14 cellular contexts compared by ENCODE assay signal in the genomic region with DNA sequence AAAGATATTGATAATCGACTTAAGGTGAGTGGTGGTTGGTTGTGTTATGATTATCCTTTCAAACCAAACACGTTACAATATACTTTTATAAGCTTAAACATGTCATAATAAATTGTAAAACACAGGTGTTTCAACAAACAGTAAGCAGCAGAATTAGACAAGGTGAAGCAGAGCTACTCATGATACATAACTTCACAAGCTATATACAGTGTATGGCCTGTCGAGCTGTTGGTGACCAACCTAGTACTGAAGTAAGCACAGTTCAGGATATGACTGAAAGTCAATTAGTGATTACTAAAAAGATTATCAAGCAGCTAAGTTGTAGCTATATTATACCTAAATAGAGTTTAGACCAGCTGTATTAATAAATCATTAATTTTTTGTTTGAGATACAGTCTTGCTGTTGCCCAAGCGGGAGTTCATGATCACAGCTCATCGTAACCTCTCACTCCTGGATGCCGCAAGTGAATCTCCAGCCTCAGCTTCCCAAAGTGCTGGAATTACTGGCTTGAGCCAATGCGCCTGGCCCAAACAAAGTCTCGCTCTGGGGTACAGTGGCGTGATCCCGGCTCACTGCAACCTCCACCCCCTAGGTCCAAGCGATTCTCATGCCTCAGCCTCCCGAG.
DNase-seq lines count a peak whose midpoint lies in the region; ATAC-seq, FAIRE-seq and TF ChIP-seq lines count a peak whose summit lies in the region.
"Had no signal": no experiment of that assay in that cellular context is flagged by ENCODE, and none has a peak within 500 bp of the region (broad histone marks: within the 10 kb centered on the region; RNA-seq: fewer than 3 reads in every experiment).

No MANE protein-coding gene starts in this region.

- BruUV-seq in HepG2 (replicated peaks; lab: Mats Ljungman, UMichigan) (no TSS peak), A673 (replicated peaks; lab: Mats Ljungman, UMichigan) (no TSS peak)

- TF ChIP-seq EP300 in HepG2 (IDR thresholded peaks at IDR 0.05; ENCODE audit: low read depth in 2 of 2, low read length in 2 of 2), result no peak
- TF ChIP-seq EP300 in HepG2 (CRISPR knock-in tag; IDR thresholded peaks at IDR 0.05; ENCODE audit: borderline replicate concordance), result no peak
- no peak for TF ChIP-seq EP300 in transverse colon (IDR thresholded peaks at IDR 0.05; ENCODE audit: low read depth)

- no peaks in the 10 kb centered on the region for H4K20me1 ChIP-seq in HepG2 (ENCODE audit: insufficient read depth, low read length)

- 69% methylated on average over 4 of the region's 12 CpGs for WGBS in right lobe of liver (ENCODE audit: insufficient coverage, low coverage, low lambda C conversion rate, missing lambda C conversion rate)
- 99% methylated on average over 12 of the region's 12 CpGs for WGBS in HepG2 (ENCODE audit: low lambda C conversion rate)
- 28 to 85% methylated on average over 2 to 12 of the region's 12 CpGs for WGBS in transverse colon (ENCODE audit: low coverage in 1 of 2), 2 donors

- POLR2A ChIA-PET in HepG2 (lab: Yijun Ruan, JAX) (no interaction called here), A673 (lab: Charles Lee; ENCODE audit: low non-redundant PET) (no interaction called here)

- H3K9me3 ChIP-seq in right lobe of liver, result no peaks in the 10 kb centered on the region
- no peaks in the 10 kb centered on the region for H3K9me3 ChIP-seq in HepG2 (ENCODE audit: low read length)
- H3K9me3 ChIP-seq in transverse colon, result no peaks in the 10 kb centered on the region
- no peaks in the 10 kb centered on the region for H3K9me3 ChIP-seq in A673 (ENCODE audit: low read depth, low read length, poor library complexity, severe bottlenecking)

- H3K4me3 Mint-ChIP-seq in activated T-helper 17 cell treated with anti-CD3 and anti-CD28 coated beads, Interleukin-2, amount 50 U/mL, for 72 hours, result no peak overlapping the region
- H3K4me3 Mint-ChIP-seq: CD4-positive, CD25-positive, alpha-beta regulatory T cell; H9 had no signal

- no peaks in the 10 kb centered on the region for H3K27me3 Mint-ChIP-seq in activated T-helper 17 cell treated with anti-CD3 and anti-CD28 coated beads, Interleukin-2, amount 50 U/mL, for 72 hours
- H3K27me3 Mint-ChIP-seq: CD4-positive, CD25-positive, alpha-beta regulatory T cell had no signal

- in situ Hi-C loops in HepG2 (cut with HindIII; ENCODE audit: extremely low pct_ligation_motif_present, low pct_unique_long_range_greater_than_20kb) (no loop called here), transverse colon (cut with MboI; ENCODE audit: low pct_ligation_motif_present in 1 of 4, low pct_unique_long_range_greater_than_20kb in 1 of 4, low sequenced_read_pairs in 3 of 4) (no loop called here)

- intact Hi-C loops in right lobe of liver (cut with DNase I) (no loop called here), HepG2 (cut with micrococcal nuclease; ENCODE audit: unreplicated experiment) (no loop called here), left colon (cut with DNase I, micrococcal nuclease) (no loop called here), transverse colon (cut with DNase I; ENCODE audit: low total_unique reads) (no loop called here), A673 (cut with micrococcal nuclease; ENCODE audit: unreplicated experiment) (no loop called here)

- no peaks in the 10 kb centered on the region for H3K36me3 ChIP-seq in right lobe of liver
- H3K36me3 ChIP-seq in HepG2 (replicated peaks in 1 of 2; ENCODE audit: control insufficient read depth in 1 of 2, insufficient read depth in 2 of 2, low read length in 2 of 2), result no peaks in the 10 kb centered on the region
- no peaks in the 10 kb centered on the region for H3K36me3 ChIP-seq in transverse colon
- no peaks in the 10 kb centered on the region for H3K36me3 ChIP-seq in A673 (ENCODE audit: insufficient read depth, low read length, poor library complexity, severe bottlenecking)

- H2AFZ ChIP-seq in HepG2 (ENCODE audit: low read length), result no peak overlapping the region

- TF ChIP-seq POLR2A in right lobe of liver (IDR thresholded peaks at IDR 0.05) (no peak), HepG2 (IDR thresholded peaks at IDR 0.05; ENCODE audit: insufficient read depth in 1 of 2, low read depth in 2 of 2, low read length in 2 of 2) (no peak), transverse colon (IDR thresholded peaks at IDR 0.05) (no peak)

- CTCF ChIA-PET in HepG2 (lab: Yijun Ruan, JAX; ENCODE audit: low intra/inter-chr PET ratio, low total read pairs), result no interaction called here
- CTCF ChIA-PET in A673 (lab: Charles Lee), result no interaction called here

- H3K27ac Mint-ChIP-seq in activated T-helper 17 cell treated with anti-CD3 and anti-CD28 coated beads, Interleukin-2, amount 50 U/mL, for 72 hours, result peak overlapping the region; percentile 45

- no peak for TF ChIP-seq RAD21 in HepG2 (CRISPR knock-in tag; IDR thresholded peaks at IDR 0.05)

- H3K27ac ChIP-seq in right lobe of liver (no peak overlapping the region), HepG2 (ENCODE audit: extremely low read length, insufficient read depth, low read length) (no peak overlapping the region), transverse colon (peak overlapping the region in 3 of 4 donors; percentile 37 to 73 (median 41)), A673 (ENCODE audit: low read depth, low read length, poor library complexity, severe bottlenecking) (no peak overlapping the region)
- H3K27ac ChIP-seq: BLaER1 had no signal

- no peaks in the 10 kb centered on the region for H3K36me3 Mint-ChIP-seq in activated T-helper 17 cell treated with anti-CD3 and anti-CD28 coated beads, Interleukin-2, amount 50 U/mL, for 72 hours (ENCODE audit: low read depth)

- H3K4me1 Mint-ChIP-seq in activated T-helper 17 cell treated with anti-CD3 and anti-CD28 coated beads, Interleukin-2, amount 50 U/mL, for 72 hours, result peaks cover 9% of the 10 kb centered on the region

- no peak for FAIRE-seq in HepG2 (lab: Jason Lieb, UNC)

- no peak overlapping the region for H3K9ac ChIP-seq in HepG2 (ENCODE audit: insufficient read depth, low read depth, low read length)
- H3K9ac ChIP-seq: BLaER1 had no signal

- H3K4me1 ChIP-seq in right lobe of liver, result peaks cover 0 to 10% (median 0%) of the 10 kb centered on the region in 4 donors
- H3K4me1 ChIP-seq in HepG2 (ENCODE audit: insufficient read depth, low read length), result peaks cover 57% of the 10 kb centered on the region
- H3K4me1 ChIP-seq in transverse colon, result peaks cover 3 to 36% (median 19%) of the 10 kb centered on the region in 4 donors
- peaks cover 6% of the 10 kb centered on the region for H3K4me1 ChIP-seq in A673 (ENCODE audit: insufficient read depth, low read length, poor library complexity, severe bottlenecking)
- H3K4me1 ChIP-seq: BLaER1 had no signal

- ATAC-seq in right lobe of liver (peak; percentile 36 to 74 (median 51)), HepG2 (no peak; the same call in 2 of the 3 replicates), left colon (peak; percentile 67)
- no peak for ATAC-seq in activated T-helper 17 cell treated with anti-CD3 and anti-CD28 coated beads, Interleukin-2, amount 50 U/mL, for 72 hours (replicated peaks)

- H3K27me3 ChIP-seq in right lobe of liver, result no peaks in the 10 kb centered on the region
- H3K27me3 ChIP-seq in HepG2 (ENCODE audit: control insufficient read depth in 1 of 2, insufficient read depth in 2 of 2, low read length in 2 of 2), result no peaks in the 10 kb centered on the region
- no peaks in the 10 kb centered on the region for H3K27me3 ChIP-seq in transverse colon
- H3K27me3 ChIP-seq in A673 (replicated peaks; ENCODE audit: insufficient read depth, low read depth, low read length, poor library complexity), result no peaks in the 10 kb centered on the region
- H3K27me3 ChIP-seq: BLaER1 had no signal

- DNase-seq in right lobe of liver (no peak), HepG2 (ENCODE audit: low spot score) (no peak), left colon (no peak), transverse colon (no peak), GM19240 (ENCODE audit: insufficient read length, low spot score) (no peak), A673 (ENCODE audit: low spot score) (no peak)
- DNase-seq: AML-193, DMS53, GF-D8, GOT3, H9 had no signal

- H3K4me3 ChIP-seq in right lobe of liver (no peak overlapping the region), HepG2 (replicated peaks in 1 of 3; ENCODE audit: insufficient read depth in 1 of 3, low read depth in 2 of 3, low read length in 3 of 3) (no peak overlapping the region), transverse colon (no peak overlapping the region), A673 (ENCODE audit: low read depth, low read length, poor library complexity, severe bottlenecking) (no peak overlapping the region)
- H3K4me3 ChIP-seq: BLaER1 had no signal

- H3K4me2 ChIP-seq in HepG2 (ENCODE audit: low read depth, low read length), result no peak overlapping the region
- H3K4me2 ChIP-seq: BLaER1 had no signal

- TF ChIP-seq CTCF in right lobe of liver (IDR thresholded peaks at IDR 0.05) (no peak), HepG2 (CRISPR knock-in tag; IDR thresholded peaks at IDR 0.05) (no peak), transverse colon (IDR thresholded peaks at IDR 0.05) (no peak), A673 (conservative IDR thresholded peaks at IDR 0.05; ENCODE audit: low read depth, low read length) (no peak)

- no peaks in the 10 kb centered on the region for H3K9me3 Mint-ChIP-seq in activated T-helper 17 cell treated with anti-CD3 and anti-CD28 coated beads, Interleukin-2, amount 50 U/mL, for 72 hours

- peaks cover 4% of the 10 kb centered on the region for H3K79me2 ChIP-seq in HepG2 (ENCODE audit: insufficient read depth, low read length)

TF ChIP-seq in HepG2, 621 proteins besides CTCF, POLR2A, EP300 and RAD21 (continues in another document):
- TF ChIP-seq MIER3 (CRISPR knock-in tag; IDR thresholded peaks at IDR 0.05; ENCODE audit: borderline replicate concordance), result no peak
- TF ChIP-seq ZNF678 (CRISPR knock-in tag; IDR thresholded peaks at IDR 0.05), result no peak
- no peak for TF ChIP-seq SPEN (CRISPR knock-in tag; IDR thresholded peaks at IDR 0.05; ENCODE audit: low read depth)

Comparison
In these comparisons a context has a peak if more than half of its experiments do, and no peak if none do; other contexts are left out.
1. ATAC-seq: peak in right lobe of liver (4 of 4) and left colon (single experiment); none in HepG2 (single experiment) and activated T-helper 17 cell treated with anti-CD3 and anti-CD28 coated beads, Interleukin-2, amount 50 U/mL, for 72 hours (single experiment).
2. H3K27ac ChIP-seq: peak in transverse colon (3 of 4); none in right lobe of liver (0 of 3), HepG2 (single experiment) and A673 (single experiment).